Comparison of ENCODE assay signal across 15 cellular contexts in the genomic region with DNA sequence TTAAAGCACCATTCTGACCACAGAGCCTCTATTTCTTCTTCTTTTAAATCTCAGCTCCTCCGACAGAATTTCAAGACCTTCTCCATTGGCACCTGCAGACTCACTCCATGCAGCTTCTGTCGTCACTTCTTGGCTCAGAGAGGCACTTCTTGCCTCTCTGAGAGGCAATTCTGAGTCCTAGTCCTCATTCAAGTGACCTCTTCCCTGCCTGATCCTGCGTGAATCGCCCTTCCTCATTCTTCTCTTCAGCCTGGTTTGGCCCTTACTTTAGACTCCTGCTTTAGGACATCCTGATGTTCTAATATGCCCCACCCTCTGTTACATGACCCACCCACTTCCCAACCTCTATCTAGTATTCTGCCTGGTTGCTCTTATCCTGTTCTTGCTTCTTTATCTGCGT. TPM values are rescaled to one million over a fixed set of nuclear protein-coding genes. Genes with fewer than 3 reads are reported as not detected.
A peak's percentile ranks its signal among the peaks of the same experiment; 100 is the strongest.
DNase-seq lines count a peak whose midpoint lies in the region; ATAC-seq and TF ChIP-seq lines count a peak whose summit lies in the region.
"Had no signal": no experiment of that assay in that cellular context is flagged by ENCODE, and none has a peak within 500 bp of the region (broad histone marks: within the 10 kb centered on the region; RNA-seq: fewer than 3 reads in every experiment).

No MANE protein-coding gene starts in this region.

- H3K79me2 ChIP-seq in PC-3 (ENCODE audit: low read length) (no peaks in the 10 kb centered on the region), smooth muscle cell (ENCODE audit: low read depth) (no peaks in the 10 kb centered on the region)

- H3K36me3 ChIP-seq in PC-3 (ENCODE audit: low read depth, low read length) = no peaks in the 10 kb centered on the region
- H3K36me3 ChIP-seq in skeletal muscle satellite cell (ENCODE audit: insufficient read depth, low read length) = no peaks in the 10 kb centered on the region
- H3K36me3 ChIP-seq in smooth muscle cell (ENCODE audit: low read depth) = no peaks in the 10 kb centered on the region
- H3K36me3 ChIP-seq: BE2C had no signal

- no peaks in the 10 kb centered on the region for H3K9me2 ChIP-seq in PC-3 (replicated peaks; ENCODE audit: low read length)

- H3K27ac ChIP-seq in PC-3 (ENCODE audit: low read length) (no peak overlapping the region), angular gyrus (ENCODE audit: low read depth, low read length) (peak overlapping the region; percentile 59), smooth muscle cell (ENCODE audit: low read depth) (no peak overlapping the region)
- H3K27ac ChIP-seq: C4-2B, HL-60 had no signal

- no peak for ATAC-seq in PC-3
- ATAC-seq: A549 had no signal

- no peak overlapping the region for H2AFZ ChIP-seq in PC-3 (ENCODE audit: low read length)
- no peak overlapping the region for H2AFZ ChIP-seq in smooth muscle cell (ENCODE audit: low read depth)

- H4K20me1 ChIP-seq in PC-3 (ENCODE audit: low read length) (no peaks in the 10 kb centered on the region), smooth muscle cell (ENCODE audit: low read depth) (no peaks in the 10 kb centered on the region)

- WGBS in smooth muscle cell (ENCODE audit: low lambda C conversion rate) = 74% methylated on average over 5 of the region's 5 CpGs

- intact Hi-C loops in PC-3 (cut with micrococcal nuclease) = no loop called here

- POLR2A ChIA-PET in PC-3 (lab: Charles Lee; ENCODE audit: unreplicated experiment) = no interaction called here

- H3F3A ChIP-seq in PC-3 (ENCODE audit: low read length, unreplicated experiment) (peaks cover 4% of the 10 kb centered on the region), smooth muscle cell (ENCODE audit: low read depth) (no peaks in the 10 kb centered on the region)

- H3K27me3 ChIP-seq in PC-3 (ENCODE audit: low read length) (no peaks in the 10 kb centered on the region), skeletal muscle satellite cell (ENCODE audit: control insufficient read depth, insufficient read depth, low read length) (no peaks in the 10 kb centered on the region), smooth muscle cell (ENCODE audit: low read depth) (peaks cover 47% of the 10 kb centered on the region)

- no TSS peak for BruUV-seq in PC-3 (replicated peaks; lab: Mats Ljungman, UMichigan)

- CTCF ChIA-PET in PC-3 (lab: Charles Lee) = no interaction called here

- H3K9me3 ChIP-seq in PC-3 (ENCODE audit: low read length) (no peaks in the 10 kb centered on the region), skeletal muscle satellite cell (replicated peaks; ENCODE audit: low read length) (no peaks in the 10 kb centered on the region), smooth muscle cell (replicated peaks; ENCODE audit: low read depth) (no peaks in the 10 kb centered on the region)
- H3K9me3 ChIP-seq: A549, BE2C had no signal

- TF ChIP-seq CTCF in PC-3 (conservative IDR thresholded peaks at IDR 0.05; ENCODE audit: low read depth, low read length) (no peak), smooth muscle cell (IDR thresholded peaks at IDR 0.05; ENCODE audit: borderline replicate concordance, insufficient read depth, poor library complexity, severe bottlenecking) (no peak)

- H3K9ac ChIP-seq in PC-3 (ENCODE audit: low read length) (no peak overlapping the region), skeletal muscle satellite cell (ENCODE audit: low read depth, low read length) (no peak overlapping the region), smooth muscle cell (ENCODE audit: low read depth) (no peak overlapping the region)

- H3K4me2 ChIP-seq in PC-3 (ENCODE audit: low read length) (peak overlapping the region; percentile 29; the same call in 1 of the 2 replicates), skeletal muscle satellite cell (ENCODE audit: low read length) (peak overlapping the region; percentile 71), smooth muscle cell (no peak overlapping the region)

- H3K4me1 ChIP-seq in PC-3 (ENCODE audit: insufficient read depth, low read length) (peaks cover 41% of the 10 kb centered on the region), skeletal muscle satellite cell (ENCODE audit: control insufficient read depth, insufficient read depth, low read length) (peaks cover 37% of the 10 kb centered on the region), smooth muscle cell (ENCODE audit: low read depth) (no peaks in the 10 kb centered on the region)
- H3K4me1 ChIP-seq: BE2C had no signal

- H3K4me3 ChIP-seq in PC-3 (ENCODE audit: low read length) (no peak overlapping the region), skeletal muscle satellite cell (ENCODE audit: low read length) (no peak overlapping the region), smooth muscle cell (no peak overlapping the region)
- H3K4me3 ChIP-seq: A549 had no signal

- no peak for DNase-seq in PC-3
- no peak for DNase-seq in medulla oblongata (ENCODE audit: extremely low spot score)
- DNase-seq in NCI-H1436 (lab: John Stamatoyannopoulos, UW) = no peak
- no peak for DNase-seq in SHP77 treated with DMSO at 0.1 percent for 48 hours (lab: John Stamatoyannopoulos, UW)
- DNase-seq in smooth muscle cell (lab: John Stamatoyannopoulos, UW; ENCODE audit: unreplicated experiment) = no peak
- DNase-seq: BE2C; CD4-positive, alpha-beta memory T cell; DMS79 had no signal

RNA-seq across cellular contexts. Expression of gene CISTR, which starts 55.5 kb away (rescaled TPM):
- total RNA-seq in PC-3 (2014; rRNA removed) = not detected in 2 replicates
- not detected in 2 replicates for total RNA-seq in skeletal muscle satellite cell (2012; rRNA removed)
- total RNA-seq in smooth muscle cell = not detected in 2 replicates
- polyA plus RNA-seq in smooth muscle cell = not detected in 2 replicates
- total RNA-seq: CD4-positive, alpha-beta memory T cell; H4 had no signal
- polyA plus RNA-seq: A549; AG04450; CD4-positive, alpha-beta memory T cell had no signal
